In the genomic region with DNA sequence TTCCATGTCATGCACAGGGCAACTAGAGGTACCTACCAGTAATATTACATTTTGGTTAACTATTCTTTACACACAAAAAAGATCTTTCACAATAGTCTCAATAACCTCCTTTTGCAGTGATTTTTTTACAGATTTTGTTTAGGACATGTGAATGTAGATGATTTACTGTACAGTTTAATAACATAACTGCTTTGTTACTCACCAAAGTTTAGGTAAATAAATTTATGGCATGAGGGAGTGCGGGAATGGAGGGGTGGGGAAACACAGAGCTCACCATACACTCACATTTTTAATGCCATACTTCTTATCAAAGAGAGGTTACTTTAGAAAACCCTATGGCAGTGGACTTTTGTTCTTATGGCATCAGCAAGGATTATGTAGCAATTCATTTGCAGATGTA, we compare ENCODE assay signal across 23 cellular contexts.
"Had no signal": no experiment of that assay in that cellular context is flagged by ENCODE, and none has a peak within 500 bp of the region (broad histone marks: within the 10 kb centered on the region; RNA-seq: fewer than 3 reads in every experiment).

No MANE protein-coding gene starts in this region.

- H3K4me1 ChIP-seq: esophagus squamous epithelium, left lung, upper lobe of right lung had no signal

- H3K27me3 Mint-ChIP-seq: activated B cell treated with CpG ODN at 0.5 μM for 24 hours; activated CD8-positive, alpha-beta T cell treated with anti-CD3 and anti-CD28 coated beads for 36 hours; activated naive CD8-positive, alpha-beta T cell treated with anti-CD3 and anti-CD28 coated beads, Interleukin-2, amount 10 ng/mL, durations not matched to agents 7 days and 5 days; activated T-helper 17 cell treated with anti-CD3 and anti-CD28 coated beads, Interleukin-2, amount 50 U/mL, for 72 hours; stimulated activated naive B cell treated with anti-CD40 and anti-IgM and Interleukin-4, amounts not matched to agents 10 μg/mL and 1 μg/mL and 100 μg/mL, for 72 hours had no signal

- H3K4me3 Mint-ChIP-seq: activated B cell treated with CpG ODN at 0.5 μM for 24 hours; activated CD8-positive, alpha-beta T cell treated with anti-CD3 and anti-CD28 coated beads for 36 hours; activated naive CD8-positive, alpha-beta T cell treated with anti-CD3 and anti-CD28 coated beads, Interleukin-2, amount 10 ng/mL, durations not matched to agents 7 days and 5 days; activated T-helper 17 cell treated with anti-CD3 and anti-CD28 coated beads, Interleukin-2, amount 50 U/mL, for 72 hours; stimulated activated naive B cell treated with anti-CD40 and anti-IgM and Interleukin-4, amounts not matched to agents 10 μg/mL and 1 μg/mL and 100 μg/mL, for 72 hours had no signal

- H3K9me3 ChIP-seq: esophagus squamous epithelium, left lung, thoracic aorta, upper lobe of right lung had no signal

- H3K27ac ChIP-seq: brain microvascular endothelial cell, esophagus squamous epithelium, left lung, thoracic aorta, upper lobe of right lung had no signal

- H3K4me3 ChIP-seq: esophagus squamous epithelium, left lung, thoracic aorta, upper lobe of right lung had no signal

- H3K4me1 Mint-ChIP-seq: activated B cell treated with CpG ODN at 0.5 μM for 24 hours; activated naive CD8-positive, alpha-beta T cell treated with anti-CD3 and anti-CD28 coated beads, Interleukin-2, amount 10 ng/mL, durations not matched to agents 7 days and 5 days; activated T-helper 17 cell treated with anti-CD3 and anti-CD28 coated beads, Interleukin-2, amount 50 U/mL, for 72 hours; stimulated activated naive B cell treated with anti-CD40 and anti-IgM and Interleukin-4, amounts not matched to agents 10 μg/mL and 1 μg/mL and 100 μg/mL, for 72 hours had no signal

- H3K9me3 Mint-ChIP-seq: activated B cell treated with CpG ODN at 0.5 μM for 24 hours; activated CD8-positive, alpha-beta T cell treated with anti-CD3 and anti-CD28 coated beads for 36 hours; activated naive CD8-positive, alpha-beta T cell treated with anti-CD3 and anti-CD28 coated beads, Interleukin-2, amount 10 ng/mL, durations not matched to agents 7 days and 5 days; activated T-helper 17 cell treated with anti-CD3 and anti-CD28 coated beads, Interleukin-2, amount 50 U/mL, for 72 hours; stimulated activated naive B cell treated with anti-CD40 and anti-IgM and Interleukin-4, amounts not matched to agents 10 μg/mL and 1 μg/mL and 100 μg/mL, for 72 hours had no signal

- DNase-seq: activated B cell treated with CpG ODN at 0.5 μM for 24 hours; activated CD4-positive, alpha-beta T cell treated with anti-CD3 and anti-CD28 coated beads for 4 hours; activated CD8-positive, alpha-beta T cell treated with anti-CD3 and anti-CD28 coated beads for 36 hours; activated naive CD4-positive, alpha-beta T cell treated with Interleukin-2 at 50 U/mL for 16 hours; activated naive CD8-positive, alpha-beta T cell treated with anti-CD3 and anti-CD28 coated beads, Interleukin-2, amount 10 ng/mL, durations not matched to agents 7 days and 5 days; activated T-cell treated with anti-CD3 and anti-CD28 coated beads, Interleukin-2, amount 50 U/mL, for 1 hour; anterior cingulate cortex; brain microvascular endothelial cell; cerebellar nuclear complex; cortex of kidney; effector CD4-positive, alpha-beta T cell; esophagus squamous epithelium; hypothalamus; kidney; left lung; occipital lobe; retina; stimulated activated naive B cell treated with anti-CD40 and anti-IgM and Interleukin-4, amounts not matched to agents 10 μg/mL and 1 μg/mL and 100 μg/mL, for 72 hours; T-helper 1 cell; T-helper 9 cell; upper lobe of right lung had no signal

- H3K36me3 ChIP-seq: brain microvascular endothelial cell, esophagus squamous epithelium, left lung, thoracic aorta, upper lobe of right lung had no signal

- H3K36me3 Mint-ChIP-seq: activated naive CD8-positive, alpha-beta T cell treated with anti-CD3 and anti-CD28 coated beads, Interleukin-2, amount 10 ng/mL, durations not matched to agents 7 days and 5 days; stimulated activated naive B cell treated with anti-CD40 and anti-IgM and Interleukin-4, amounts not matched to agents 10 μg/mL and 1 μg/mL and 100 μg/mL, for 72 hours had no signal

- ATAC-seq: activated CD8-positive, alpha-beta T cell treated with anti-CD3 and anti-CD28 coated beads for 36 hours; activated T-helper 17 cell treated with anti-CD3 and anti-CD28 coated beads, Interleukin-2, amount 50 U/mL, for 72 hours; left lung; stimulated activated naive B cell treated with anti-CD40 and anti-IgM and Interleukin-4, amounts not matched to agents 10 μg/mL and 1 μg/mL and 100 μg/mL, for 72 hours; upper lobe of right lung had no signal

- H3K27me3 ChIP-seq: brain microvascular endothelial cell, esophagus squamous epithelium, upper lobe of right lung had no signal

- H3K27ac Mint-ChIP-seq: activated B cell treated with CpG ODN at 0.5 μM for 24 hours; activated CD8-positive, alpha-beta T cell treated with anti-CD3 and anti-CD28 coated beads for 36 hours; activated naive CD8-positive, alpha-beta T cell treated with anti-CD3 and anti-CD28 coated beads, Interleukin-2, amount 10 ng/mL, durations not matched to agents 7 days and 5 days; activated T-helper 17 cell treated with anti-CD3 and anti-CD28 coated beads, Interleukin-2, amount 50 U/mL, for 72 hours; stimulated activated naive B cell treated with anti-CD40 and anti-IgM and Interleukin-4, amounts not matched to agents 10 μg/mL and 1 μg/mL and 100 μg/mL, for 72 hours had no signal
